8 cellular contexts compared by ENCODE assay signal in the genomic region with DNA sequence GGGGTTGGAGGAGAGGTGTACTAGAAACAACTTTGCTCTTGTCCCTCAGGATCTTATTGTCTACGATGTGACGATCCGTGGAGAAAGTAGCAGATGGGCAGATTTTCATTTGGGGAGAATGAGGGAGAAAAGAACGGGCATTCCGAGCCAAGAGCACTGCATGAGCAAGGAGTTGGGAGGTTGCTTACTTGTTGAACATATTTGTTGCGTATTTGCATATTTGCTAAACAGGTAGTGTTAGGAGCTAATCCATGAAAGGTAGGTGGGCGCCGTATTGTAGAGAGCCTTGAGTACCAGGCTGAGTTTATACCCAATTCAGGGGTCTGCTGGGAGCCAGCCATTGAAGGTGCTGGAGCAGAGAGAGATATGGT. TPM values are rescaled to one million over a fixed set of nuclear protein-coding genes. Genes with fewer than 3 reads are reported as not detected.
A peak's percentile ranks its signal among the peaks of the same experiment; 100 is the strongest.
DNase-seq lines count a peak whose midpoint lies in the region; ATAC-seq, FAIRE-seq and TF ChIP-seq lines count a peak whose summit lies in the region.

No MANE protein-coding gene starts in this region.

- peak overlapping the region; percentile 78 for H3K9ac ChIP-seq in GM12878 (ENCODE audit: control insufficient read depth, insufficient read depth, low read length)

- no peaks in the 10 kb centered on the region for H3K9me3 Mint-ChIP-seq in activated naive CD4-positive, alpha-beta T cell treated with anti-CD3 and anti-CD28 coated beads, Interleukin-2, amount 50 U/mL, for 24 hours

- BruUV-seq in GM12878 (replicated peaks; lab: Mats Ljungman, UMichigan): TSS peak; percentile 92

- H3K4me3 ChIP-seq in GM12878 (peak overlapping the region; percentile 96), lower lobe of right lung (peak overlapping the region; percentile 99), urinary bladder (ENCODE audit: low read depth, low read length) (peak overlapping the region; percentile 77)

- POLR2A ChIA-PET in GM12878 (lab: Charles Lee): interaction anchor here (0.6 to 3.0 kb wide), 16 partner anchors 8 to 302 kb away, joined by 3 to 22 read pairs (median 4); partner anchors contain the start of genes RNF25, STK36, TTLL4 and USP37

- peaks cover 27 to 37% of the 10 kb centered on the region in 2 experiments; a peak in 3 of 4 replicates for H3K36me3 ChIP-seq in GM12878 (ENCODE audit: control insufficient read depth in 2 of 2, insufficient read depth in 2 of 2, low read length in 1 of 2)
- peaks cover 53% of the 10 kb centered on the region for H3K36me3 ChIP-seq in lower lobe of right lung
- H3K36me3 ChIP-seq in urinary bladder (ENCODE audit: insufficient read depth): no peaks in the 10 kb centered on the region

- in situ Hi-C loops in GM12878 (cut with MboI): loop anchor here (5.0 kb wide), 1 partner anchor 187 kb away; no protein-coding TSS in a partner anchor

- CTCF ChIA-PET in GM12878 (lab: Yijun Ruan, JAX): interaction anchor here (0.6 to 4.9 kb wide), 19 partner anchors 11 to 732 kb away, joined by 3 to 48 read pairs (median 4); partner anchors contain the start of genes CATIP, DNPEP, RNF25 and STK36

- H3K27ac Mint-ChIP-seq in activated naive CD4-positive, alpha-beta T cell treated with anti-CD3 and anti-CD28 coated beads, Interleukin-2, amount 50 U/mL, for 24 hours: peak overlapping the region; percentile 92

- no peak for FAIRE-seq in GM12878 (lab: Jason Lieb, UNC)

- no peaks in the 10 kb centered on the region for H3K27me3 ChIP-seq in GM12878 (replicated peaks in 1 of 2; ENCODE audit: control insufficient read depth in 2 of 2, insufficient read depth in 2 of 2, low read length in 1 of 2)
- no peaks in the 10 kb centered on the region for H3K27me3 ChIP-seq in lower lobe of right lung (ENCODE audit: low read depth)

- TF ChIP-seq POLR2A in GM12878 (IDR thresholded peaks at IDR 0.05; ENCODE audit: low read depth, low read length): no peak

- H3K4me3 Mint-ChIP-seq in activated naive CD4-positive, alpha-beta T cell treated with anti-CD3 and anti-CD28 coated beads, Interleukin-2, amount 50 U/mL, for 24 hours: peak overlapping the region; percentile 94

- TF ChIP-seq EP300 in GM12878 (IDR thresholded peaks at IDR 0.05; ENCODE audit: borderline replicate concordance in 1 of 2, control insufficient read depth in 1 of 2, low read depth in 2 of 2, low read length in 2 of 2): no peak

- no peak for DNase-seq in activated naive CD4-positive, alpha-beta T cell treated with Interleukin-2 at 50 U/mL for 16 hours
- DNase-seq in GM12878 (ENCODE audit: low read depth, low spot score): no peak
- DNase-seq in lower lobe of right lung: no peak
- DNase-seq in NCI-H2196 (lab: John Stamatoyannopoulos, UW; ENCODE audit: unreplicated experiment): no peak
- no peak for DNase-seq in glomerular visceral epithelial cell (ENCODE audit: extremely low spot score)
- DNase-seq in H4 (ENCODE audit: low spot score): no peak

- H3K4me1 ChIP-seq in GM12878 (ENCODE audit: control insufficient read depth, insufficient read depth, low read length): peaks cover 18% of the 10 kb centered on the region
- peaks cover 21% of the 10 kb centered on the region for H3K4me1 ChIP-seq in lower lobe of right lung
- H3K4me1 ChIP-seq in urinary bladder (ENCODE audit: insufficient read depth): no peaks in the 10 kb centered on the region

- RAD21 ChIA-PET in GM12878 (lab: Charles Lee; ENCODE audit: unreplicated experiment): interaction anchor here (0.6 to 2.4 kb wide), 14 partner anchors 8 to 727 kb away, joined by 3 to 22 read pairs (median 4); partner anchors contain the start of genes AAMP, DNPEP, PNKD and RNF25

- TF ChIP-seq CTCF in GM12878 (IDR thresholded peaks at IDR 0.05 in 2 of 3, conservative IDR thresholded peaks at IDR 0.05 in 1 of 3; ENCODE audit: control insufficient read depth in 2 of 3, extremely low read depth in 1 of 3, insufficient read depth in 1 of 3, low read depth in 3 of 3, low read length in 3 of 3) (no peak), lower lobe of right lung (IDR thresholded peaks at IDR 0.05) (no peak)

- peaks cover 34% of the 10 kb centered on the region for H3K4me1 Mint-ChIP-seq in activated naive CD4-positive, alpha-beta T cell treated with anti-CD3 and anti-CD28 coated beads, Interleukin-2, amount 50 U/mL, for 24 hours

- peak overlapping the region; percentile 73 for H3K27ac ChIP-seq in GM12878 (ENCODE audit: control insufficient read depth, insufficient read depth)
- no peak overlapping the region for H3K27ac ChIP-seq in lower lobe of right lung
- H3K27ac ChIP-seq in urinary bladder (ENCODE audit: low read depth): peak overlapping the region; percentile 40

- H3K9me3 ChIP-seq in GM12878 (replicated peaks; ENCODE audit: control insufficient read depth, insufficient read depth, low read length) (no peaks in the 10 kb centered on the region), lower lobe of right lung (no peaks in the 10 kb centered on the region)

- H3K79me2 ChIP-seq in GM12878 (ENCODE audit: control insufficient read depth, insufficient read depth, low read length): peaks cover 29% of the 10 kb centered on the region

- H3K36me3 Mint-ChIP-seq in activated naive CD4-positive, alpha-beta T cell treated with anti-CD3 and anti-CD28 coated beads, Interleukin-2, amount 50 U/mL, for 24 hours: peaks cover 17% of the 10 kb centered on the region

- peak overlapping the region; percentile 92 for H2AFZ ChIP-seq in GM12878 (ENCODE audit: control insufficient read depth, low read depth, low read length)

- no peak for TF ChIP-seq RAD21 in GM12878 (IDR thresholded peaks at IDR 0.05; ENCODE audit: insufficient read depth, low read depth, low read length)

- SMC1A ChIA-PET in GM12878 (lab: Charles Lee; ENCODE audit: uncharacterized antibody, unreplicated experiment): interaction anchor here (1.1 to 4.4 kb wide), 9 partner anchors 9 to 358 kb away, joined by 3 to 25 read pairs (median 10); partner anchors contain the start of genes RNF25, STK36, TTLL4 and USP37

- intact Hi-C loops in GM12878 (cut with micrococcal nuclease; ENCODE audit: unreplicated experiment) (loop anchor here (1.0 to 10.0 kb wide), 3 partner anchors 12 to 365 kb away; partner anchors contain the start of genes CTDSP1, RNF25, STK36 and TMBIM1), lower lobe of right lung (cut with DNase I) (no loop called here)

- WGBS in GM12878 (ENCODE audit: insufficient coverage, insufficient replicate concordance, low lambda C conversion rate, missing lambda C conversion rate): under 1% methylated on average over 8 of the region's 8 CpGs
- WGBS in urinary bladder: 14% methylated on average over 8 of the region's 8 CpGs

- no peaks in the 10 kb centered on the region for H4K20me1 ChIP-seq in GM12878 (ENCODE audit: control insufficient read depth, insufficient read depth)

- H3K4me2 ChIP-seq in GM12878 (ENCODE audit: control insufficient read depth, insufficient read depth): peak overlapping the region; percentile 95

- ATAC-seq in GM12878 (no peak), lower lobe of right lung (no peak)

- no peaks in the 10 kb centered on the region for H3K27me3 Mint-ChIP-seq in activated naive CD4-positive, alpha-beta T cell treated with anti-CD3 and anti-CD28 coated beads, Interleukin-2, amount 50 U/mL, for 24 hours

RNA-seq across cellular contexts. Expression of gene BCS1L, which starts 0.5 kb away (rescaled TPM):
- 34.9 and 40.0 TPM in 2 replicates for total RNA-seq in GM12878 (2013; cell fraction: nucleolus; rRNA removed)
- total RNA-seq in GM12878 (2014; rRNA removed): 35.1 and 53.7 TPM in 2 replicates
- 33.2 and 40.4 TPM in 2 replicates for total RNA-seq in GM12878 (2014; rRNA removed; fragmentation: Illumina TruSeq; extraction: Trizol)
- total RNA-seq in GM12878 (2021): 49.0 and 55.8 TPM in 2 replicates
- polyA plus RNA-seq in GM12878 (2011; ENCODE audit: low read depth): 20.8 TPM
- polyA plus RNA-seq in GM12878 (2011; rRNA removed): 42.2 and 61.3 TPM in 2 replicates
- 80.7 and 102 TPM in 2 replicates for polyA plus RNA-seq in GM12878 (2011; cell fraction: cytosol; rRNA removed)
- 275 and 365 TPM in 2 replicates for polyA plus RNA-seq in GM12878 (2011; cell fraction: nucleus; rRNA removed)
- polyA plus RNA-seq in GM12878 (2012): 32.1 and 35.5 TPM in 2 replicates
- polyA plus RNA-seq in GM12878 (2014; fragmentation: Illumina TruSeq; extraction: Trizol): 28.9 and 46.1 TPM in 2 replicates
- polyA plus RNA-seq in GM12878 (2014; fragmentation: Nextera tagmentation; extraction: Ambion mirVana): 10 to 100 TPM; 77.1 to 77.8 TPM
- 69.2 and 76.5 TPM in 2 replicates for polyA plus RNA-seq in GM12878 (2014; rRNA removed)
- polyA plus RNA-seq in GM12878 (2016; fragmentation: Nextera tagmentation; extraction: Ambion mirVana): 100 to 1,000 TPM in 1 of 2 experiments, 10 to 100 TPM in 1; 92.5 to 114 TPM
- 32.8 and 51.2 TPM in 2 replicates for polyA minus RNA-seq in GM12878 (2011; rRNA and poly(A)+ RNA removed)
- polyA minus RNA-seq in GM12878 (2011; cell fraction: cytosol; rRNA and poly(A)+ RNA removed): 13.6 and 17.5 TPM in 2 replicates
- polyA minus RNA-seq in GM12878 (2011; cell fraction: nucleus; rRNA and poly(A)+ RNA removed): 22.2 and 36.5 TPM in 2 replicates
- 26.7 TPM for total RNA-seq in lower lobe of right lung
- 24.3 TPM for total RNA-seq in urinary bladder
- 39.5 TPM for polyA plus RNA-seq in urinary bladder
- total RNA-seq in H4 (2014; rRNA removed; shearing (Covaris generic)): 15.9 and 28.1 TPM in 2 replicates

RNA-seq across cellular contexts. Expression of gene ZNF142, which starts 0.6 kb away (rescaled TPM):
- total RNA-seq in GM12878 (2013; cell fraction: nucleolus; rRNA removed): 57.7 and 64.0 TPM in 2 replicates
- 16.6 and 21.7 TPM in 2 replicates for total RNA-seq in GM12878 (2014; rRNA removed)
- total RNA-seq in GM12878 (2014; rRNA removed; fragmentation: Illumina TruSeq; extraction: Trizol): 8.5 and 10.0 TPM in 2 replicates
- total RNA-seq in GM12878 (2021): 33.8 and 40.9 TPM in 2 replicates
- 6.3 TPM for polyA plus RNA-seq in GM12878 (2011; ENCODE audit: low read depth)
- polyA plus RNA-seq in GM12878 (2011; rRNA removed): 2.1 and 4.5 TPM in 2 replicates
- 9.5 and 10.3 TPM in 2 replicates for polyA plus RNA-seq in GM12878 (2011; cell fraction: cytosol; rRNA removed)
- polyA plus RNA-seq in GM12878 (2011; cell fraction: nucleus; rRNA removed): 30.5 and 38.8 TPM in 2 replicates
- 7.9 and 13.6 TPM in 2 replicates for polyA plus RNA-seq in GM12878 (2012)
- polyA plus RNA-seq in GM12878 (2014; fragmentation: Illumina TruSeq; extraction: Trizol): 7.2 and 16.3 TPM in 2 replicates
- polyA plus RNA-seq in GM12878 (2014; fragmentation: Nextera tagmentation; extraction: Ambion mirVana): 1 to 10 TPM; 1.3 to 2.4 TPM
- polyA plus RNA-seq in GM12878 (2014; rRNA removed): 13.8 and 17.1 TPM in 2 replicates
- 10 to 100 TPM; 19.9 to 21.1 TPM for polyA plus RNA-seq in GM12878 (2016; fragmentation: Nextera tagmentation; extraction: Ambion mirVana)
- polyA minus RNA-seq in GM12878 (2011; rRNA and poly(A)+ RNA removed): 13.3 and 27.1 TPM in 2 replicates
- 7.2 and 12.3 TPM in 2 replicates for polyA minus RNA-seq in GM12878 (2011; cell fraction: cytosol; rRNA and poly(A)+ RNA removed)
- polyA minus RNA-seq in GM12878 (2011; cell fraction: nucleus; rRNA and poly(A)+ RNA removed): 29.1 and 60.8 TPM in 2 replicates
- 21.1 TPM for total RNA-seq in lower lobe of right lung
- total RNA-seq in urinary bladder: 8.5 TPM
- polyA plus RNA-seq in urinary bladder: 12.8 TPM
- 4.2 and 6.8 TPM in 2 replicates for total RNA-seq in H4 (2014; rRNA removed; shearing (Covaris generic))

RNA-seq across cellular contexts. Expression of gene RNF25, which starts 11.8 kb away (rescaled TPM):
- total RNA-seq in GM12878 (2013; cell fraction: nucleolus; rRNA removed): 6.4 and 9.6 TPM in 2 replicates
- total RNA-seq in GM12878 (2014; rRNA removed) (45.2 and 45.3 TPM in 2 replicates), GM12878 (2014; rRNA removed; fragmentation: Illumina TruSeq; extraction: Trizol) (29.3 and 30.0 TPM in 2 replicates), GM12878 (2021) (20.6 and 25.3 TPM in 2 replicates), lower lobe of right lung (21.5 TPM), urinary bladder (20.6 TPM)
- polyA plus RNA-seq in GM12878 (2011; ENCODE audit: low read depth): 14.0 TPM
- polyA plus RNA-seq in GM12878 (2011; rRNA removed) (38.2 and 70.4 TPM in 2 replicates), GM12878 (2014; fragmentation: Illumina TruSeq; extraction: Trizol) (27.9 and 35.7 TPM in 2 replicates), GM12878 (2014; fragmentation: Nextera tagmentation; extraction: Ambion mirVana) (1 to 10 TPM; 1.3 to 6.9 TPM), GM12878 (2014; rRNA removed) (35.3 and 38.0 TPM in 2 replicates), GM12878 (2016; fragmentation: Nextera tagmentation; extraction: Ambion mirVana) (10 to 100 TPM; 24.6 to 27.4 TPM), urinary bladder (29.0 TPM)
- polyA plus RNA-seq in GM12878 (2011; cell fraction: cytosol; rRNA removed): 34.9 and 46.8 TPM in 2 replicates
- polyA plus RNA-seq in GM12878 (2011; cell fraction: nucleus; rRNA removed): 54.6 and 57.0 TPM in 2 replicates
- polyA plus RNA-seq in GM12878 (2012): 19.6 and 25.1 TPM in 2 replicates
- polyA minus RNA-seq in GM12878 (2011; rRNA and poly(A)+ RNA removed): 44.5 and 48.4 TPM in 2 replicates
- 14.3 and 17.4 TPM in 2 replicates for polyA minus RNA-seq in GM12878 (2011; cell fraction: cytosol; rRNA and poly(A)+ RNA removed)
- polyA minus RNA-seq in GM12878 (2011; cell fraction: nucleus; rRNA and poly(A)+ RNA removed): 6.5 and 12.7 TPM in 2 replicates
- 35.2 and 59.5 TPM in 2 replicates for total RNA-seq in H4 (2014; rRNA removed; shearing (Covaris generic))

RNA-seq across cellular contexts. Expression of gene STK36, which starts 11.9 kb away (rescaled TPM):
- total RNA-seq in GM12878 (2013; cell fraction: nucleolus; rRNA removed): 77.2 and 81.3 TPM in 2 replicates
- total RNA-seq in GM12878 (2014; rRNA removed): 12.3 and 18.4 TPM in 2 replicates
- 6.8 and 7.5 TPM in 2 replicates for total RNA-seq in GM12878 (2014; rRNA removed; fragmentation: Illumina TruSeq; extraction: Trizol)
- 17.0 and 20.0 TPM in 2 replicates for total RNA-seq in GM12878 (2021)
- polyA plus RNA-seq in GM12878 (2011; ENCODE audit: low read depth): 4.1 TPM
- polyA plus RNA-seq in GM12878 (2011; rRNA removed): 15.6 and 22.8 TPM in 2 replicates
- polyA plus RNA-seq in GM12878 (2011; cell fraction: cytosol; rRNA removed): 18.2 and 21.0 TPM in 2 replicates
- 205 and 258 TPM in 2 replicates for polyA plus RNA-seq in GM12878 (2011; cell fraction: nucleus; rRNA removed)
- 7.1 and 12.8 TPM in 2 replicates for polyA plus RNA-seq in GM12878 (2012)
- 13.6 and 18.0 TPM in 2 replicates for polyA plus RNA-seq in GM12878 (2014; fragmentation: Illumina TruSeq; extraction: Trizol)
- 1 to 10 TPM; 4.0 to 7.3 TPM for polyA plus RNA-seq in GM12878 (2014; fragmentation: Nextera tagmentation; extraction: Ambion mirVana)
- 17.5 and 19.1 TPM in 2 replicates for polyA plus RNA-seq in GM12878 (2014; rRNA removed)
- polyA plus RNA-seq in GM12878 (2016; fragmentation: Nextera tagmentation; extraction: Ambion mirVana): 10 to 100 TPM; 15.2 to 18.1 TPM
- 11.2 and 22.6 TPM in 2 replicates for polyA minus RNA-seq in GM12878 (2011; rRNA and poly(A)+ RNA removed)
- polyA minus RNA-seq in GM12878 (2011; cell fraction: cytosol; rRNA and poly(A)+ RNA removed): 4.9 and 6.0 TPM in 2 replicates
- 21.2 and 29.1 TPM in 2 replicates for polyA minus RNA-seq in GM12878 (2011; cell fraction: nucleus; rRNA and poly(A)+ RNA removed)
- 41.1 TPM for total RNA-seq in lower lobe of right lung
- 48.6 TPM for total RNA-seq in urinary bladder
- 17.9 TPM for polyA plus RNA-seq in urinary bladder
- 10.4 and 19.5 TPM in 2 replicates for total RNA-seq in H4 (2014; rRNA removed; shearing (Covaris generic))

RNA-seq across cellular contexts. Expression of gene TTLL4, which starts 50.7 kb away (rescaled TPM):
- 98.7 and 112 TPM in 2 replicates for total RNA-seq in GM12878 (2013; cell fraction: nucleolus; rRNA removed)
- total RNA-seq in GM12878 (2014; rRNA removed): 22.3 and 31.7 TPM in 2 replicates
- total RNA-seq in GM12878 (2014; rRNA removed; fragmentation: Illumina TruSeq; extraction: Trizol): 20.4 and 20.7 TPM in 2 replicates
- total RNA-seq in GM12878 (2021): 49.1 and 51.7 TPM in 2 replicates
- polyA plus RNA-seq in GM12878 (2011; ENCODE audit: low read depth): 16.7 TPM
- polyA plus RNA-seq in GM12878 (2011; rRNA removed): 35.9 and 50.8 TPM in 2 replicates
- 47.3 and 57.9 TPM in 2 replicates for polyA plus RNA-seq in GM12878 (2011; cell fraction: cytosol; rRNA removed)
- polyA plus RNA-seq in GM12878 (2011; cell fraction: nucleus; rRNA removed): 174 and 209 TPM in 2 replicates
- 13.6 and 19.5 TPM in 2 replicates for polyA plus RNA-seq in GM12878 (2012)
- 62.7 and 63.1 TPM in 2 replicates for polyA plus RNA-seq in GM12878 (2014; fragmentation: Illumina TruSeq; extraction: Trizol)
- 10 to 100 TPM; 16.6 to 18.7 TPM for polyA plus RNA-seq in GM12878 (2014; fragmentation: Nextera tagmentation; extraction: Ambion mirVana)
- polyA plus RNA-seq in GM12878 (2014; rRNA removed): 34.1 and 35.7 TPM in 2 replicates
- polyA plus RNA-seq in GM12878 (2016; fragmentation: Nextera tagmentation; extraction: Ambion mirVana): 10 to 100 TPM; 27.5 to 38.0 TPM
- polyA minus RNA-seq in GM12878 (2011; rRNA and poly(A)+ RNA removed): 80.0 and 87.2 TPM in 2 replicates
- polyA minus RNA-seq in GM12878 (2011; cell fraction: cytosol; rRNA and poly(A)+ RNA removed): 17.5 and 19.5 TPM in 2 replicates
- polyA minus RNA-seq in GM12878 (2011; cell fraction: nucleus; rRNA and poly(A)+ RNA removed): 64.6 and 98.3 TPM in 2 replicates
- total RNA-seq in lower lobe of right lung: 30.0 TPM
- total RNA-seq in urinary bladder: 8.8 TPM
- 9.0 TPM for polyA plus RNA-seq in urinary bladder
- 17.0 and 19.5 TPM in 2 replicates for total RNA-seq in H4 (2014; rRNA removed; shearing (Covaris generic))
